Comparison of ENCODE assay signal across 8 cellular contexts in the genomic region with DNA sequence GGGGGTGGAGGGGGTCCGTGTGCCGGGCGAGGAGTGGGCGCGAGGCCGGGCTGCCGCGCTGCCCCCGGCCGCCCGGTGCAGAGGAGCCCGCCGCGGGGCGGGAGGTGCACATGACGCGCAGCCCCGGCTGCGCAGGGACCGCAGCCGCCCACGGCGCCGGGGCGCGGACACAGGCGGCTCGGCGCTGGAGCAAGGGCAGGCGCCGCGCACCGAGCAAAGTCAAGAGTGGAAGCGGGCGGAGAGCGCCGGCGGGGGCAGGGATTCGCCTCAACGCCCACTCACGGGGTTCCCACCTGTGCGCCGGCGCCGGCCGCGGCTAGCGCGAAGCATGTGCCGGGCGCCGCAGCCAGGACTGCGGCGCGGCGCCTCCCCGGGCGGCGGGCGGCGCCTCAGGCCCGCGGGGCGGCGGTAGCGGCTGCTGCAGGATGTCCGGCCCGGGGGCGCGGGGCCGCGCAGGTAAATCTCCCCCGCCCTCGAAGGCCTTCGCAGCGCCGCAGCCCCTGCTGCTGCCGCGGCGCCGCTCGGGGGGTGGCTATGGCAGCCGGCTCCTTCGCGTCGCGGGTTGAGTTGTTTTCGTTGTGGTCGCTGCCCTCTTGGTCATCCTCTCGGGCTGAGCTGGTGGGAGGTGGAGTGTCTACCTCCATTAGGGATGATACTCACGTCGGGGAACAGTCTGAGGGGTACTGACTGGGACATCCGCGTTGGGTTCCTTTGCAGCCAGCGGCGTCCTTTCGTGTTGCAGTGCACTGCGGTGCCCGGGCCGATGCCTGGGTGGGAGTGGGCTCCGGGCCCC.
DNase-seq lines count a peak whose midpoint lies in the region; ATAC-seq, FAIRE-seq and TF ChIP-seq lines count a peak whose summit lies in the region.
"Had no signal": no experiment of that assay in that cellular context is flagged by ENCODE, and none has a peak within 500 bp of the region (broad histone marks: within the 10 kb centered on the region; RNA-seq: fewer than 3 reads in every experiment).

No MANE protein-coding gene starts in this region.

- in situ Hi-C loops in T47D (cut with HindIII; ENCODE audit: low pct_unique_long_range_greater_than_20kb, low sequenced_read_pairs) = no loop called here

- peak; percentile 64 for ATAC-seq in GM21723 (IDR thresholded peaks at IDR 0.05; ENCODE audit: unreplicated experiment)
- ATAC-seq in stimulated activated memory B cell treated with anti-CD40 and anti-IgM and Interleukin-4, amounts not matched to agents 10 μg/mL and 1 μg/mL and 100 μg/mL, for 72 hours = peak; percentile 55
- ATAC-seq in HG03095 (IDR thresholded peaks at IDR 0.05; ENCODE audit: unreplicated experiment) = no peak

- no peak for TF ChIP-seq POLR2A in GM12892 (IDR thresholded peaks at IDR 0.05; ENCODE audit: low read depth, low read length)

- DNase-seq in GM12892 (ENCODE audit: insufficient read length) (peak; percentile 23), NCI-H1105 (lab: John Stamatoyannopoulos, UW) (peak; percentile 49), T47D (ENCODE audit: low read depth in 1 of 2, low spot score in 1 of 2) (peak; percentile 37 to 39), islet precursor cell (peak; percentile 73)
- DNase-seq: activated B cell treated with CpG ODN at 0.5 μM for 24 hours had no signal

- no peaks in the 10 kb centered on the region for H3K4me1 Mint-ChIP-seq in stimulated activated memory B cell treated with anti-CD40 and anti-IgM and Interleukin-4, amounts not matched to agents 10 μg/mL and 1 μg/mL and 100 μg/mL, for 72 hours
- H3K4me1 Mint-ChIP-seq: activated B cell treated with CpG ODN at 0.5 μM for 24 hours had no signal

- no peak overlapping the region for H3K4me3 Mint-ChIP-seq in stimulated activated memory B cell treated with anti-CD40 and anti-IgM and Interleukin-4, amounts not matched to agents 10 μg/mL and 1 μg/mL and 100 μg/mL, for 72 hours
- H3K4me3 Mint-ChIP-seq: activated B cell treated with CpG ODN at 0.5 μM for 24 hours had no signal

- H3K27ac Mint-ChIP-seq in stimulated activated memory B cell treated with anti-CD40 and anti-IgM and Interleukin-4, amounts not matched to agents 10 μg/mL and 1 μg/mL and 100 μg/mL, for 72 hours = no peak overlapping the region
- H3K27ac Mint-ChIP-seq: activated B cell treated with CpG ODN at 0.5 μM for 24 hours had no signal

- no peak for FAIRE-seq in GM12892 (lab: Jason Lieb, UNC)

- no peaks in the 10 kb centered on the region for H3K9me3 Mint-ChIP-seq in stimulated activated memory B cell treated with anti-CD40 and anti-IgM and Interleukin-4, amounts not matched to agents 10 μg/mL and 1 μg/mL and 100 μg/mL, for 72 hours
- H3K9me3 Mint-ChIP-seq: activated B cell treated with CpG ODN at 0.5 μM for 24 hours had no signal

- H3K36me3 Mint-ChIP-seq in stimulated activated memory B cell treated with anti-CD40 and anti-IgM and Interleukin-4, amounts not matched to agents 10 μg/mL and 1 μg/mL and 100 μg/mL, for 72 hours = no peaks in the 10 kb centered on the region

- peaks cover 30% of the 10 kb centered on the region for H3K27me3 Mint-ChIP-seq in stimulated activated memory B cell treated with anti-CD40 and anti-IgM and Interleukin-4, amounts not matched to agents 10 μg/mL and 1 μg/mL and 100 μg/mL, for 72 hours

Comparison
In these comparisons a context has a peak if more than half of its experiments do, and no peak if none do; other contexts are left out.
1. DNase-seq: peak in every context shown above with its lines; median percentile 73 in islet precursor cell; 49 in NCI-H1105; 38 in T47D; 23 in GM12892.